ENCODE assay signal across 9 cellular contexts in genomic region chr9:110994771-110995241, GRCh38. TPM values are rescaled to one million over a fixed set of nuclear protein-coding genes. Genes with fewer than 3 reads are reported as not detected.
DNase-seq lines count a peak whose midpoint lies in the region; ATAC-seq, FAIRE-seq and TF ChIP-seq lines count a peak whose summit lies in the region.
"Had no signal": no experiment of that assay in that cellular context is flagged by ENCODE, and none has a peak within 500 bp of the region (broad histone marks: within the 10 kb centered on the region; RNA-seq: fewer than 3 reads in every experiment).

No MANE protein-coding gene starts in this region.

- H3K79me2 ChIP-seq in astrocyte (ENCODE audit: insufficient read depth, low read length), result peaks cover 7% of the 10 kb centered on the region

- no peak overlapping the region for H3K4me2 ChIP-seq in astrocyte (ENCODE audit: low read length)

- H3K9me3 ChIP-seq in astrocyte (ENCODE audit: insufficient read depth, low read depth, low read length) (no peaks in the 10 kb centered on the region), muscle layer of duodenum (ENCODE audit: control insufficient read depth in 1 of 2, low read length in 2 of 2) (no peaks in the 10 kb centered on the region)

- H3K9ac ChIP-seq in astrocyte (ENCODE audit: low read length), result no peak overlapping the region

- no peak overlapping the region for H2AFZ ChIP-seq in astrocyte (ENCODE audit: low read depth, low read length)

- H3K27ac Mint-ChIP-seq in astrocyte (ENCODE audit: unreplicated experiment), result no peak overlapping the region
- H3K27ac Mint-ChIP-seq: B cell had no signal

- H3K4me1 ChIP-seq in astrocyte (ENCODE audit: insufficient read depth, low read length) (no peaks in the 10 kb centered on the region), muscle layer of duodenum (ENCODE audit: control insufficient read depth in 1 of 2, insufficient read depth in 2 of 2, low read length in 2 of 2) (peaks cover 0 to 5% of the 10 kb centered on the region in 2 donors)

- H3K27me3 Mint-ChIP-seq in astrocyte (ENCODE audit: low read depth, unreplicated experiment), result no peaks in the 10 kb centered on the region
- H3K27me3 Mint-ChIP-seq: B cell had no signal

- peak; percentile 45 for FAIRE-seq in astrocyte (lab: Jason Lieb, UNC)

- H3K36me3 Mint-ChIP-seq in astrocyte (ENCODE audit: low read depth, unreplicated experiment), result no peaks in the 10 kb centered on the region

- no peaks in the 10 kb centered on the region for H3K9me3 Mint-ChIP-seq in astrocyte (ENCODE audit: unreplicated experiment)

- TF ChIP-seq CTCF in AG10803 (conservative IDR thresholded peaks at IDR 0.05; ENCODE audit: low read length) (no peak), astrocyte (IDR thresholded peaks at IDR 0.05; ENCODE audit: insufficient read depth, low read depth, low read length) (no peak), omental fat pad (IDR thresholded peaks at IDR 0.05) (no peak)

- ATAC-seq in HG02884 (IDR thresholded peaks at IDR 0.05; ENCODE audit: unreplicated experiment) (peak; percentile 56), HG02852 (IDR thresholded peaks at IDR 0.05; ENCODE audit: unreplicated experiment) (no peak), omental fat pad (ENCODE audit: low FRiP score) (no peak)

- peaks cover 25% of the 10 kb centered on the region for H3K4me1 Mint-ChIP-seq in astrocyte (ENCODE audit: low read depth, unreplicated experiment)
- H3K4me1 Mint-ChIP-seq: B cell had no signal

- DNase-seq in AG10803 (ENCODE audit: low read depth) (peak; percentile 85), astrocyte (ENCODE audit: low read depth) (no peak), NCI-H1436 (lab: John Stamatoyannopoulos, UW) (no peak), kidney tubule cell (ENCODE audit: low spot score) (no peak), omental fat pad (ENCODE audit: low spot score) (no peak)

- H3K36me3 ChIP-seq in astrocyte (ENCODE audit: insufficient read depth, low read length) (no peaks in the 10 kb centered on the region), muscle layer of duodenum (ENCODE audit: control insufficient read depth in 1 of 2, insufficient read depth in 2 of 2, low read length in 2 of 2) (no peaks in the 10 kb centered on the region)

- H3K4me3 Mint-ChIP-seq in astrocyte (ENCODE audit: unreplicated experiment), result no peak overlapping the region
- H3K4me3 Mint-ChIP-seq: B cell had no signal

- no peak overlapping the region for H3K27ac ChIP-seq in astrocyte (ENCODE audit: low read depth, low read length)
- peak overlapping the region; percentile 41 for H3K27ac ChIP-seq in muscle layer of duodenum (ENCODE audit: low read length)

- H4K20me1 ChIP-seq in astrocyte (ENCODE audit: insufficient read depth, low read length), result no peaks in the 10 kb centered on the region

- H3K27me3 ChIP-seq in astrocyte (ENCODE audit: insufficient read depth, low read length) (no peaks in the 10 kb centered on the region), muscle layer of duodenum (ENCODE audit: low read depth, low read length) (no peaks in the 10 kb centered on the region)

- H3K4me3 ChIP-seq in AG10803 (ENCODE audit: low read length), result no peak overlapping the region
- H3K4me3 ChIP-seq in astrocyte (ENCODE audit: insufficient read depth, low read depth, low read length), result no peak overlapping the region
- no peak overlapping the region for H3K4me3 ChIP-seq in muscle layer of duodenum (ENCODE audit: low read depth in 1 of 2, low read length in 2 of 2)

RNA-seq across cellular contexts. Expression of gene LPAR1, which starts 43.5 kb away (rescaled TPM):
- total RNA-seq in astrocyte (11.5 and 12.7 TPM in 2 replicates), omental fat pad (10 to 100 TPM; 25.1 to 93.0 (median 64.8) TPM)
- total RNA-seq: B cell had no signal
